16 cellular contexts compared by ENCODE assay signal in the genomic region with DNA sequence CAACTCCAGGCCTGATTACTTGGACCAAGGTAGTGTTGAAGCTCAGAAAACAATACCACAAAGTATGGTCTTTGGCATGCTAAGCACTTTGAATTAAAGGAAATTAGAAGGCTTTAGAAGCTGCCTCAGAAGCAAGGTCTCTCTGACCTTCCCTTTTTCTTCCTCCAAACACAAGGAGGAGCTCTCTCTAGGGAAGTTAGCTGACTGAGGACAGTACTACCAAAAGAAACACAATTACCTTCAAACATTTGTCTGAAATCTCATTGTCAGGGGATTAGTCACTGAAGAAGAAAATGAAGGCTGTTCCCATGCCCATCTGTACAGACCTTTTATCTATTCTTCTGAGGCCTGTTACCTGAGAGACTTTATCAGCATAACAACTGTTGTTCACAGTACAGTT.
DNase-seq lines count a peak whose midpoint lies in the region; ATAC-seq, FAIRE-seq and TF ChIP-seq lines count a peak whose summit lies in the region.
"Had no signal": no experiment of that assay in that cellular context is flagged by ENCODE, and none has a peak within 500 bp of the region (broad histone marks: within the 10 kb centered on the region; RNA-seq: fewer than 3 reads in every experiment).

No MANE protein-coding gene starts in this region.

- H3K27ac Mint-ChIP-seq in GM23338 = no peak overlapping the region
- H3K27ac Mint-ChIP-seq: stimulated activated naive B cell treated with anti-CD40 and anti-IgM and Interleukin-4, amounts not matched to agents 10 μg/mL and 1 μg/mL and 100 μg/mL, for 72 hours had no signal

- no peak; the same call in 2 of the 3 replicates for ATAC-seq in GM23338
- ATAC-seq in HG03108 (IDR thresholded peaks at IDR 0.05; ENCODE audit: unreplicated experiment) = no peak
- ATAC-seq: stimulated activated naive B cell treated with anti-CD40 and anti-IgM and Interleukin-4, amounts not matched to agents 10 μg/mL and 1 μg/mL and 100 μg/mL, for 72 hours had no signal

- no peaks in the 10 kb centered on the region for H3K79me2 ChIP-seq in GM23338 (replicated peaks; ENCODE audit: insufficient read depth)

- H3K4me2 ChIP-seq in GM23338 = no peak overlapping the region

- no peak overlapping the region for H3K4me3 Mint-ChIP-seq in GM23338
- H3K4me3 Mint-ChIP-seq: stimulated activated naive B cell treated with anti-CD40 and anti-IgM and Interleukin-4, amounts not matched to agents 10 μg/mL and 1 μg/mL and 100 μg/mL, for 72 hours had no signal

- in situ Hi-C loops in SK-MEL-5 (cut with HindIII; ENCODE audit: low pct_unique_long_range_greater_than_20kb, low sequenced_read_pairs) = no loop called here
- in situ Hi-C loops in KBM-7 (cut with MboI; ENCODE audit: low pct_unique_long_range_greater_than_20kb, low sequenced_read_pairs) = no loop called here

- no peaks in the 10 kb centered on the region for H4K20me1 ChIP-seq in GM23338 (replicated peaks; ENCODE audit: insufficient read depth)

- H3K36me3 Mint-ChIP-seq in GM23338 (ENCODE audit: low read depth) = peaks cover 46% of the 10 kb centered on the region
- H3K36me3 Mint-ChIP-seq: stimulated activated naive B cell treated with anti-CD40 and anti-IgM and Interleukin-4, amounts not matched to agents 10 μg/mL and 1 μg/mL and 100 μg/mL, for 72 hours had no signal

- no peak overlapping the region for H3K27ac ChIP-seq in A673 (ENCODE audit: low read depth, low read length, poor library complexity, severe bottlenecking)
- H3K27ac ChIP-seq in GM23338 (ENCODE audit: low read depth) = no peak overlapping the region
- H3K27ac ChIP-seq: colonic mucosa, GM23248, SK-N-MC had no signal

- no peak for FAIRE-seq in GM19239 (lab: Jason Lieb, UNC)

- BruUV-seq in A673 (replicated peaks; lab: Mats Ljungman, UMichigan) = no TSS peak

- H3K36me3 ChIP-seq in A673 (ENCODE audit: insufficient read depth, low read length, poor library complexity, severe bottlenecking) (no peaks in the 10 kb centered on the region), GM23338 (ENCODE audit: insufficient read depth) (peaks cover 6% of the 10 kb centered on the region; the same call in 1 of the 2 replicates)
- H3K36me3 ChIP-seq: colonic mucosa had no signal

- H3K4me1 Mint-ChIP-seq in GM23338 = peaks cover 18% of the 10 kb centered on the region; the same call in 2 of the 3 replicates
- H3K4me1 Mint-ChIP-seq: stimulated activated naive B cell treated with anti-CD40 and anti-IgM and Interleukin-4, amounts not matched to agents 10 μg/mL and 1 μg/mL and 100 μg/mL, for 72 hours had no signal

- peaks cover 37% of the 10 kb centered on the region for H3K9me3 Mint-ChIP-seq in GM23338
- H3K9me3 Mint-ChIP-seq: stimulated activated naive B cell treated with anti-CD40 and anti-IgM and Interleukin-4, amounts not matched to agents 10 μg/mL and 1 μg/mL and 100 μg/mL, for 72 hours had no signal

- no peaks in the 10 kb centered on the region for H3F3A ChIP-seq in GM23338 (replicated peaks; ENCODE audit: low read depth)

- intact Hi-C loops in A673 (cut with micrococcal nuclease; ENCODE audit: unreplicated experiment) = no loop called here

- TF ChIP-seq CTCF in A673 (conservative IDR thresholded peaks at IDR 0.05; ENCODE audit: low read depth, low read length) = peak; percentile 25; the same call in 1 of the 2 replicates
- TF ChIP-seq CTCF in GM23338 (conservative IDR thresholded peaks at IDR 0.05; ENCODE audit: low read depth in 2 of 2) = peak; percentile 19 to 45; a peak in 2 of 4 replicates
- TF ChIP-seq CTCF in foreskin fibroblast (IDR thresholded peaks at IDR 0.05; ENCODE audit: low read depth, low read length) = peak; percentile 21

- peaks cover 6% of the 10 kb centered on the region for H3K9me3 ChIP-seq in A673 (ENCODE audit: low read depth, low read length, poor library complexity, severe bottlenecking)
- H3K9me3 ChIP-seq: colonic mucosa had no signal

- H3K4me1 ChIP-seq in A673 (ENCODE audit: insufficient read depth, low read length, poor library complexity, severe bottlenecking) (peaks cover 11% of the 10 kb centered on the region), GM23338 (ENCODE audit: insufficient read depth) (peaks cover 34% of the 10 kb centered on the region)
- H3K4me1 ChIP-seq: colonic mucosa had no signal

- H3K9me2 ChIP-seq in GM23338 (ENCODE audit: insufficient read depth) = peaks cover 18% of the 10 kb centered on the region

- no peaks in the 10 kb centered on the region for H3K27me3 ChIP-seq in A673 (replicated peaks; ENCODE audit: insufficient read depth, low read depth, low read length, poor library complexity)
- H3K27me3 ChIP-seq in GM23338 (ENCODE audit: insufficient read depth) = no peaks in the 10 kb centered on the region
- H3K27me3 ChIP-seq: colonic mucosa had no signal

- no peak overlapping the region for H3K4me3 ChIP-seq in A673 (ENCODE audit: low read depth, low read length, poor library complexity, severe bottlenecking)
- no peak overlapping the region for H3K4me3 ChIP-seq in GM23338
- no peak overlapping the region for H3K4me3 ChIP-seq in foreskin fibroblast (ENCODE audit: low read depth in 1 of 2, low read length in 2 of 2)
- H3K4me3 ChIP-seq: colonic mucosa, GM23248, SK-N-MC had no signal

- H2AFZ ChIP-seq in GM23338 = no peak overlapping the region
- H2AFZ ChIP-seq: GM23248 had no signal

- POLR2A ChIA-PET in A673 (lab: Charles Lee; ENCODE audit: low non-redundant PET) (no interaction called here), HEK293T (lab: Yijun Ruan, JAX) (no interaction called here)

- no peak for DNase-seq in A673 (ENCODE audit: low spot score)
- DNase-seq in GM23338 (ENCODE audit: low spot score) = no peak
- DNase-seq in SK-MEL-5 (ENCODE audit: low read depth, low spot score) = peak; percentile 33
- DNase-seq in foreskin fibroblast = no peak
- DNase-seq in KBM-7 = no peak
- DNase-seq in GM19239 (ENCODE audit: insufficient read length, low spot score) = no peak
- no peak for DNase-seq in HEK293T (ENCODE audit: extremely low spot score)
- DNase-seq: activated CD4-positive, CD25-positive, alpha-beta regulatory T cell treated with anti-CD3 and anti-CD28 coated beads, Interleukin-2, amount 50 U/mL, for 72 hours; colonic mucosa; GM23248; NCI-H1436 treated with DMSO at 0.1 percent for 48 hours; NCI-H526; stimulated activated CD4-positive, alpha-beta T cell treated with anti-CD3 and anti-CD28 coated beads, Interleukin-2, amount 100 ng/mL, for 48 hours; stimulated activated naive B cell treated with anti-CD40 and anti-IgM and Interleukin-4, amounts not matched to agents 10 μg/mL and 1 μg/mL and 100 μg/mL, for 72 hours had no signal

- H3K27me3 Mint-ChIP-seq in GM23338 (ENCODE audit: insufficient read depth, low read depth, poor library complexity) = peaks cover 2% of the 10 kb centered on the region
- H3K27me3 Mint-ChIP-seq: stimulated activated naive B cell treated with anti-CD40 and anti-IgM and Interleukin-4, amounts not matched to agents 10 μg/mL and 1 μg/mL and 100 μg/mL, for 72 hours had no signal

- CTCF ChIA-PET in A673 (lab: Charles Lee) = no interaction called here
- CTCF ChIA-PET in HEK293T (lab: Yijun Ruan, JAX) = no interaction called here

TF ChIP-seq in HEK293T, 16 proteins besides CTCF, POLR2A, EP300 and RAD21:
- TF ChIP-seq CTBP1 (IDR thresholded peaks at IDR 0.05; ENCODE audit: borderline replicate concordance) (no peak), ZNF384 (IDR thresholded peaks at IDR 0.05) (no peak), ARNT (IDR thresholded peaks at IDR 0.05) (no peak), SP1 (IDR thresholded peaks at IDR 0.05) (no peak), LEF1 (IDR thresholded peaks at IDR 0.05; ENCODE audit: borderline replicate concordance) (no peak), FOXA1 (IDR thresholded peaks at IDR 0.05) (no peak), SUZ12 (IDR thresholded peaks at IDR 0.05) (no peak), BHLHE40 (IDR thresholded peaks at IDR 0.05; ENCODE audit: borderline replicate concordance) (no peak), FOXM1 (IDR thresholded peaks at IDR 0.05; ENCODE audit: borderline replicate concordance) (no peak), NFRKB (IDR thresholded peaks at IDR 0.05) (no peak)
- TF ChIP-seq, protein P1, sequence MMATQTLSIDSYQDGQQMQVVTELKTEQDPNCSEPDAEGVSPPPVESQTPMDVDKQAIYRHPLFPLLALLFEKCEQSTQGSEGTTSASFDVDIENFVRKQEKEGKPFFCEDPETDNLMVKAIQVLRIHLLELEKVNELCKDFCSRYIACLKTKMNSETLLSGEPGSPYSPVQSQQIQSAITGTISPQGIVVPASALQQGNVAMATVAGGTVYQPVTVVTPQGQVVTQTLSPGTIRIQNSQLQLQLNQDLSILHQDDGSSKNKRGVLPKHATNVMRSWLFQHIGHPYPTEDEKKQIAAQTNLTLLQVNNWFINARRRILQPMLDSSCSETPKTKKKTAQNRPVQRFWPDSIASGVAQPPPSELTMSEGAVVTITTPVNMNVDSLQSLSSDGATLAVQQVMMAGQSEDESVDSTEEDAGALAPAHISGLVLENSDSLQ (IDR thresholded peaks at IDR 0.05) = no peak
TF ChIP-seq in HEK293T: peak in this region for 0.
